ENCODE assay signal across 1 cellular context in the genomic region with DNA sequence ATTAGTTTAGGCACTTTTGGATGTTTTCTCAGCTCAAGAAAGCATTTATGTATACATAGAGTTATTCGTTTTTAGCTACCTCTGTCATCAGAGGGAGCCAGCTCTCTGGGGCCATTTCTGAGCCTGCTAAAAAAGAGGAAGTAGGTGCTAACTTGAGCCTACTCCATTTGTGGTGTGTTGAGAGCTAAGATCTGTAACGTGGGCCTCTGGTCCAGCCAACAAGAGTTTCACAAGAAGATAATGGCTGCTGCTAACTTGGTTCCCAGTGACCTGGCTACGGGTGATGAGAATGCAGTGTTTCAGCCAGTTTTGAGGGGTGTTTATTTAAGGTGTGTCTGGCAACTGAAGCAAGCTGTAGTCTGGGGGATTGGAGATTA.
TF ChIP-seq lines count a peak whose summit lies in the region.

No MANE protein-coding gene starts in this region.

TF ChIP-seq in GM12878, 131 proteins besides CTCF, POLR2A, EP300 and RAD21 (continued from another document and continues in another):
- TF ChIP-seq, protein P1, sequence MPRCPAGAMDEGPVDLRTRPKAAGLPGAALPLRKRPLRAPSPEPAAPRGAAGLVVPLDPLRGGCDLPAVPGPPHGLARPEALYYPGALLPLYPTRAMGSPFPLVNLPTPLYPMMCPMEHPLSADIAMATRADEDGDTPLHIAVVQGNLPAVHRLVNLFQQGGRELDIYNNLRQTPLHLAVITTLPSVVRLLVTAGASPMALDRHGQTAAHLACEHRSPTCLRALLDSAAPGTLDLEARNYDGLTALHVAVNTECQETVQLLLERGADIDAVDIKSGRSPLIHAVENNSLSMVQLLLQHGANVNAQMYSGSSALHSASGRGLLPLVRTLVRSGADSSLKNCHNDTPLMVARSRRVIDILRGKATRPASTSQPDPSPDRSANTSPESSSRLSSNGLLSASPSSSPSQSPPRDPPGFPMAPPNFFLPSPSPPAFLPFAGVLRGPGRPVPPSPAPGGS (IDR thresholded peaks at IDR 0.05; ENCODE audit: borderline replicate concordance, insufficient read depth, low read depth, low read length, poor library complexity, severe bottlenecking): no peak
- TF ChIP-seq, protein P2, sequence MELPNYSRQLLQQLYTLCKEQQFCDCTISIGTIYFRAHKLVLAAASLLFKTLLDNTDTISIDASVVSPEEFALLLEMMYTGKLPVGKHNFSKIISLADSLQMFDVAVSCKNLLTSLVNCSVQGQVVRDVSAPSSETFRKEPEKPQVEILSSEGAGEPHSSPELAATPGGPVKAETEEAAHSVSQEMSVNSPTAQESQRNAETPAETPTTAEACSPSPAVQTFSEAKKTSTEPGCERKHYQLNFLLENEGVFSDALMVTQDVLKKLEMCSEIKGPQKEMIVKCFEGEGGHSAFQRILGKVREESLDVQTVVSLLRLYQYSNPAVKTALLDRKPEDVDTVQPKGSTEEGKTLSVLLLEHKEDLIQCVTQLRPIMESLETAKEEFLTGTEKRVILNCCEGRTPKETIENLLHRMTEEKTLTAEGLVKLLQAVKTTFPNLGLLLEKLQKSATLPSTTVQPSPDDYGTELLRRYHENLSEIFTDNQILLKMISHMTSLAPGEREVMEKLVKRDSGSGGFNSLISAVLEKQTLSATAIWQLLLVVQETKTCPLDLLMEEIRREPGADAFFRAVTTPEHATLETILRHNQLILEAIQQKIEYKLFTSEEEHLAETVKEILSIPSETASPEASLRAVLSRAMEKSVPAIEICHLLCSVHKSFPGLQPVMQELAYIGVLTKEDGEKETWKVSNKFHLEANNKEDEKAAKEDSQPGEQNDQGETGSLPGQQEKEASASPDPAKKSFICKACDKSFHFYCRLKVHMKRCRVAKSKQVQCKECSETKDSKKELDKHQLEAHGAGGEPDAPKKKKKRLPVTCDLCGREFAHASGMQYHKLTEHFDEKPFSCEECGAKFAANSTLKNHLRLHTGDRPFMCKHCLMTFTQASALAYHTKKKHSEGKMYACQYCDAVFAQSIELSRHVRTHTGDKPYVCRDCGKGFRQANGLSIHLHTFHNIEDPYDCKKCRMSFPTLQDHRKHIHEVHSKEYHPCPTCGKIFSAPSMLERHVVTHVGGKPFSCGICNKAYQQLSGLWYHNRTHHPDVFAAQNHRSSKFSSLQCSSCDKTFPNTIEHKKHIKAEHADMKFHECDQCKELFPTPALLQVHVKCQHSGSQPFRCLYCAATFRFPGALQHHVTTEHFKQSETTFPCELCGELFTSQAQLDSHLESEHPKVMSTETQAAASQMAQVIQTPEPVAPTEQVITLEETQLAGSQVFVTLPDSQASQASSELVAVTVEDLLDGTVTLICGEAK (IDR thresholded peaks at IDR 0.05; ENCODE audit: borderline replicate concordance): no peak
- TF ChIP-seq NFXL1 (IDR thresholded peaks at IDR 0.05; ENCODE audit: borderline replicate concordance) (no peak), SIX5 (IDR thresholded peaks at IDR 0.05; ENCODE audit: low read depth, low read length, severe bottlenecking) (no peak), ZNF207 (IDR thresholded peaks at IDR 0.05; ENCODE audit: borderline replicate concordance) (no peak), ESRRA (IDR thresholded peaks at IDR 0.05; ENCODE audit: low read length) (0 out of 2 replicates have a peak, but pooled peaks have one; percentile 54), HDAC2 (IDR thresholded peaks at IDR 0.05) (no peak), MYC (IDR thresholded peaks at IDR 0.05; ENCODE audit: insufficient read depth, insufficient read length, insufficient replicate concordance, low read length, severe bottlenecking) (no peak), MEF2B (IDR thresholded peaks at IDR 0.05; ENCODE audit: partially characterized antibody, poor library complexity, severe bottlenecking) (peak; percentile 17), ZNF217 (IDR thresholded peaks at IDR 0.05) (no peak), NRF1 (conservative IDR thresholded peaks at IDR 0.05; ENCODE audit: low read depth, low read length) (no peak), KLF5 (IDR thresholded peaks at IDR 0.05; ENCODE audit: partially characterized antibody) (no peak), DPF2 (IDR thresholded peaks at IDR 0.05) (peak; percentile 54; the same call in 1 of the 2 replicates), MTA3 (IDR thresholded peaks at IDR 0.05; ENCODE audit: borderline replicate concordance, low read length) (no peak; the same call in 1 of the 2 replicates), SRF (IDR thresholded peaks at IDR 0.05; ENCODE audit: low read depth in 2 of 2, low read length in 2 of 2) (no peak), POLR2AphosphoS2 (IDR thresholded peaks at IDR 0.05; ENCODE audit: low read depth, low read length) (no peak), SREBF1 (IDR thresholded peaks at IDR 0.05; ENCODE audit: low read length) (no peak), RUNX3 (IDR thresholded peaks at IDR 0.05; ENCODE audit: low read length) (peak; percentile 81)
- TF ChIP-seq, protein P3, sequence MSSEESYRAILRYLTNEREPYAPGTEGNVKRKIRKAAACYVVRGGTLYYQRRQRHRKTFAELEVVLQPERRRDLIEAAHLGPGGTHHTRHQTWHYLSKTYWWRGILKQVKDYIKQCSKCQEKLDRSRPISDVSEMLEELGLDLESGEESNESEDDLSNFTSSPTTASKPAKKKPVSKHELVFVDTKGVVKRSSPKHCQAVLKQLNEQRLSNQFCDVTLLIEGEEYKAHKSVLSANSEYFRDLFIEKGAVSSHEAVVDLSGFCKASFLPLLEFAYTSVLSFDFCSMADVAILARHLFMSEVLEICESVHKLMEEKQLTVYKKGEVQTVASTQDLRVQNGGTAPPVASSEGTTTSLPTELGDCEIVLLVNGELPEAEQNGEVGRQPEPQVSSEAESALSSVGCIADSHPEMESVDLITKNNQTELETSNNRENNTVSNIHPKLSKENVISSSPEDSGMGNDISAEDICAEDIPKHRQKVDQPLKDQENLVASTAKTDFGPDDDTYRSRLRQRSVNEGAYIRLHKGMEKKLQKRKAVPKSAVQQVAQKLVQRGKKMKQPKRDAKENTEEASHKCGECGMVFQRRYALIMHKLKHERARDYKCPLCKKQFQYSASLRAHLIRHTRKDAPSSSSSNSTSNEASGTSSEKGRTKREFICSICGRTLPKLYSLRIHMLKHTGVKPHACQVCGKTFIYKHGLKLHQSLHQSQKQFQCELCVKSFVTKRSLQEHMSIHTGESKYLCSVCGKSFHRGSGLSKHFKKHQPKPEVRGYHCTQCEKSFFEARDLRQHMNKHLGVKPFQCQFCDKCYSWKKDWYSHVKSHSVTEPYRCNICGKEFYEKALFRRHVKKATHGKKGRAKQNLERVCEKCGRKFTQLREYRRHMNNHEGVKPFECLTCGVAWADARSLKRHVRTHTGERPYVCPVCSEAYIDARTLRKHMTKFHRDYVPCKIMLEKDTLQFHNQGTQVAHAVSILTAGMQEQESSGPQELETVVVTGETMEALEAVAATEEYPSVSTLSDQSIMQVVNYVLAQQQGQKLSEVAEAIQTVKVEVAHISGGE (CRISPR knock-in tag; IDR thresholded peaks at IDR 0.05): no peak
- TF ChIP-seq, protein P4, sequence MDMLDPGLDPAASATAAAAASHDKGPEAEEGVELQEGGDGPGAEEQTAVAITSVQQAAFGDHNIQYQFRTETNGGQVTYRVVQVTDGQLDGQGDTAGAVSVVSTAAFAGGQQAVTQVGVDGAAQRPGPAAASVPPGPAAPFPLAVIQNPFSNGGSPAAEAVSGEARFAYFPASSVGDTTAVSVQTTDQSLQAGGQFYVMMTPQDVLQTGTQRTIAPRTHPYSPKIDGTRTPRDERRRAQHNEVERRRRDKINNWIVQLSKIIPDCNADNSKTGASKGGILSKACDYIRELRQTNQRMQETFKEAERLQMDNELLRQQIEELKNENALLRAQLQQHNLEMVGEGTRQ (IDR thresholded peaks at IDR 0.05; ENCODE audit: borderline replicate concordance, low read depth, low read length): no peak
- TF ChIP-seq, protein P5, sequence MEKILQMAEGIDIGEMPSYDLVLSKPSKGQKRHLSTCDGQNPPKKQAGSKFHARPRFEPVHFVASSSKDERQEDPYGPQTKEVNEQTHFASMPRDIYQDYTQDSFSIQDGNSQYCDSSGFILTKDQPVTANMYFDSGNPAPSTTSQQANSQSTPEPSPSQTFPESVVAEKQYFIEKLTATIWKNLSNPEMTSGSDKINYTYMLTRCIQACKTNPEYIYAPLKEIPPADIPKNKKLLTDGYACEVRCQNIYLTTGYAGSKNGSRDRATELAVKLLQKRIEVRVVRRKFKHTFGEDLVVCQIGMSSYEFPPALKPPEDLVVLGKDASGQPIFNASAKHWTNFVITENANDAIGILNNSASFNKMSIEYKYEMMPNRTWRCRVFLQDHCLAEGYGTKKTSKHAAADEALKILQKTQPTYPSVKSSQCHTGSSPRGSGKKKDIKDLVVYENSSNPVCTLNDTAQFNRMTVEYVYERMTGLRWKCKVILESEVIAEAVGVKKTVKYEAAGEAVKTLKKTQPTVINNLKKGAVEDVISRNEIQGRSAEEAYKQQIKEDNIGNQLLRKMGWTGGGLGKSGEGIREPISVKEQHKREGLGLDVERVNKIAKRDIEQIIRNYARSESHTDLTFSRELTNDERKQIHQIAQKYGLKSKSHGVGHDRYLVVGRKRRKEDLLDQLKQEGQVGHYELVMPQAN (conservative IDR thresholded peaks at IDR 0.05): 0 out of 2 replicates have a peak, but pooled peaks have one; percentile 7
- TF ChIP-seq, protein P6, sequence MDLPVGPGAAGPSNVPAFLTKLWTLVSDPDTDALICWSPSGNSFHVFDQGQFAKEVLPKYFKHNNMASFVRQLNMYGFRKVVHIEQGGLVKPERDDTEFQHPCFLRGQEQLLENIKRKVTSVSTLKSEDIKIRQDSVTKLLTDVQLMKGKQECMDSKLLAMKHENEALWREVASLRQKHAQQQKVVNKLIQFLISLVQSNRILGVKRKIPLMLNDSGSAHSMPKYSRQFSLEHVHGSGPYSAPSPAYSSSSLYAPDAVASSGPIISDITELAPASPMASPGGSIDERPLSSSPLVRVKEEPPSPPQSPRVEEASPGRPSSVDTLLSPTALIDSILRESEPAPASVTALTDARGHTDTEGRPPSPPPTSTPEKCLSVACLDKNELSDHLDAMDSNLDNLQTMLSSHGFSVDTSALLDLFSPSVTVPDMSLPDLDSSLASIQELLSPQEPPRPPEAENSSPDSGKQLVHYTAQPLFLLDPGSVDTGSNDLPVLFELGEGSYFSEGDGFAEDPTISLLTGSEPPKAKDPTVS (IDR thresholded peaks at IDR 0.05; ENCODE audit: low read depth, low read length): no peak
- TF ChIP-seq, protein P7, sequence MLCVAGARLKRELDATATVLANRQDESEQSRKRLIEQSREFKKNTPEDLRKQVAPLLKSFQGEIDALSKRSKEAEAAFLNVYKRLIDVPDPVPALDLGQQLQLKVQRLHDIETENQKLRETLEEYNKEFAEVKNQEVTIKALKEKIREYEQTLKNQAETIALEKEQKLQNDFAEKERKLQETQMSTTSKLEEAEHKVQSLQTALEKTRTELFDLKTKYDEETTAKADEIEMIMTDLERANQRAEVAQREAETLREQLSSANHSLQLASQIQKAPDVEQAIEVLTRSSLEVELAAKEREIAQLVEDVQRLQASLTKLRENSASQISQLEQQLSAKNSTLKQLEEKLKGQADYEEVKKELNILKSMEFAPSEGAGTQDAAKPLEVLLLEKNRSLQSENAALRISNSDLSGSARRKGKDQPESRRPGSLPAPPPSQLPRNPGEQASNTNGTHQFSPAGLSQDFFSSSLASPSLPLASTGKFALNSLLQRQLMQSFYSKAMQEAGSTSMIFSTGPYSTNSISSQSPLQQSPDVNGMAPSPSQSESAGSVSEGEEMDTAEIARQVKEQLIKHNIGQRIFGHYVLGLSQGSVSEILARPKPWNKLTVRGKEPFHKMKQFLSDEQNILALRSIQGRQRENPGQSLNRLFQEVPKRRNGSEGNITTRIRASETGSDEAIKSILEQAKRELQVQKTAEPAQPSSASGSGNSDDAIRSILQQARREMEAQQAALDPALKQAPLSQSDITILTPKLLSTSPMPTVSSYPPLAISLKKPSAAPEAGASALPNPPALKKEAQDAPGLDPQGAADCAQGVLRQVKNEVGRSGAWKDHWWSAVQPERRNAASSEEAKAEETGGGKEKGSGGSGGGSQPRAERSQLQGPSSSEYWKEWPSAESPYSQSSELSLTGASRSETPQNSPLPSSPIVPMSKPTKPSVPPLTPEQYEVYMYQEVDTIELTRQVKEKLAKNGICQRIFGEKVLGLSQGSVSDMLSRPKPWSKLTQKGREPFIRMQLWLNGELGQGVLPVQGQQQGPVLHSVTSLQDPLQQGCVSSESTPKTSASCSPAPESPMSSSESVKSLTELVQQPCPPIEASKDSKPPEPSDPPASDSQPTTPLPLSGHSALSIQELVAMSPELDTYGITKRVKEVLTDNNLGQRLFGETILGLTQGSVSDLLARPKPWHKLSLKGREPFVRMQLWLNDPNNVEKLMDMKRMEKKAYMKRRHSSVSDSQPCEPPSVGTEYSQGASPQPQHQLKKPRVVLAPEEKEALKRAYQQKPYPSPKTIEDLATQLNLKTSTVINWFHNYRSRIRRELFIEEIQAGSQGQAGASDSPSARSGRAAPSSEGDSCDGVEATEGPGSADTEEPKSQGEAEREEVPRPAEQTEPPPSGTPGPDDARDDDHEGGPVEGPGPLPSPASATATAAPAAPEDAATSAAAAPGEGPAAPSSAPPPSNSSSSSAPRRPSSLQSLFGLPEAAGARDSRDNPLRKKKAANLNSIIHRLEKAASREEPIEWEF (IDR thresholded peaks at IDR 0.05; ENCODE audit: insufficient replicate concordance, low read depth, low read length): no peak
- TF ChIP-seq, protein P8, sequence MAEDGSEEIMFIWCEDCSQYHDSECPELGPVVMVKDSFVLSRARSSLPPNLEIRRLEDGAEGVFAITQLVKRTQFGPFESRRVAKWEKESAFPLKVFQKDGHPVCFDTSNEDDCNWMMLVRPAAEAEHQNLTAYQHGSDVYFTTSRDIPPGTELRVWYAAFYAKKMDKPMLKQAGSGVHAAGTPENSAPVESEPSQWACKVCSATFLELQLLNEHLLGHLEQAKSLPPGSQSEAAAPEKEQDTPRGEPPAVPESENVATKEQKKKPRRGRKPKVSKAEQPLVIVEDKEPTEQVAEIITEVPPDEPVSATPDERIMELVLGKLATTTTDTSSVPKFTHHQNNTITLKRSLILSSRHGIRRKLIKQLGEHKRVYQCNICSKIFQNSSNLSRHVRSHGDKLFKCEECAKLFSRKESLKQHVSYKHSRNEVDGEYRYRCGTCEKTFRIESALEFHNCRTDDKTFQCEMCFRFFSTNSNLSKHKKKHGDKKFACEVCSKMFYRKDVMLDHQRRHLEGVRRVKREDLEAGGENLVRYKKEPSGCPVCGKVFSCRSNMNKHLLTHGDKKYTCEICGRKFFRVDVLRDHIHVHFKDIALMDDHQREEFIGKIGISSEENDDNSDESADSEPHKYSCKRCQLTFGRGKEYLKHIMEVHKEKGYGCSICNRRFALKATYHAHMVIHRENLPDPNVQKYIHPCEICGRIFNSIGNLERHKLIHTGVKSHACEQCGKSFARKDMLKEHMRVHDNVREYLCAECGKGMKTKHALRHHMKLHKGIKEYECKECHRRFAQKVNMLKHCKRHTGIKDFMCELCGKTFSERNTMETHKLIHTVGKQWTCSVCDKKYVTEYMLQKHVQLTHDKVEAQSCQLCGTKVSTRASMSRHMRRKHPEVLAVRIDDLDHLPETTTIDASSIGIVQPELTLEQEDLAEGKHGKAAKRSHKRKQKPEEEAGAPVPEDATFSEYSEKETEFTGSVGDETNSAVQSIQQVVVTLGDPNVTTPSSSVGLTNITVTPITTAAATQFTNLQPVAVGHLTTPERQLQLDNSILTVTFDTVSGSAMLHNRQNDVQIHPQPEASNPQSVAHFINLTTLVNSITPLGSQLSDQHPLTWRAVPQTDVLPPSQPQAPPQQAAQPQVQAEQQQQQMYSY (CRISPR knock-in tag; IDR thresholded peaks at IDR 0.05): no peak
